1 cellular context compared by ENCODE assay signal in genomic region chr2:237742191-237742590, GRCh38.
TF ChIP-seq lines count a peak whose summit lies in the region.

No MANE protein-coding gene starts in this region.

TF ChIP-seq in HepG2, 621 proteins besides CTCF, POLR2A, EP300 and RAD21 (continued from another document and continues in another):
- TF ChIP-seq, protein P1, sequence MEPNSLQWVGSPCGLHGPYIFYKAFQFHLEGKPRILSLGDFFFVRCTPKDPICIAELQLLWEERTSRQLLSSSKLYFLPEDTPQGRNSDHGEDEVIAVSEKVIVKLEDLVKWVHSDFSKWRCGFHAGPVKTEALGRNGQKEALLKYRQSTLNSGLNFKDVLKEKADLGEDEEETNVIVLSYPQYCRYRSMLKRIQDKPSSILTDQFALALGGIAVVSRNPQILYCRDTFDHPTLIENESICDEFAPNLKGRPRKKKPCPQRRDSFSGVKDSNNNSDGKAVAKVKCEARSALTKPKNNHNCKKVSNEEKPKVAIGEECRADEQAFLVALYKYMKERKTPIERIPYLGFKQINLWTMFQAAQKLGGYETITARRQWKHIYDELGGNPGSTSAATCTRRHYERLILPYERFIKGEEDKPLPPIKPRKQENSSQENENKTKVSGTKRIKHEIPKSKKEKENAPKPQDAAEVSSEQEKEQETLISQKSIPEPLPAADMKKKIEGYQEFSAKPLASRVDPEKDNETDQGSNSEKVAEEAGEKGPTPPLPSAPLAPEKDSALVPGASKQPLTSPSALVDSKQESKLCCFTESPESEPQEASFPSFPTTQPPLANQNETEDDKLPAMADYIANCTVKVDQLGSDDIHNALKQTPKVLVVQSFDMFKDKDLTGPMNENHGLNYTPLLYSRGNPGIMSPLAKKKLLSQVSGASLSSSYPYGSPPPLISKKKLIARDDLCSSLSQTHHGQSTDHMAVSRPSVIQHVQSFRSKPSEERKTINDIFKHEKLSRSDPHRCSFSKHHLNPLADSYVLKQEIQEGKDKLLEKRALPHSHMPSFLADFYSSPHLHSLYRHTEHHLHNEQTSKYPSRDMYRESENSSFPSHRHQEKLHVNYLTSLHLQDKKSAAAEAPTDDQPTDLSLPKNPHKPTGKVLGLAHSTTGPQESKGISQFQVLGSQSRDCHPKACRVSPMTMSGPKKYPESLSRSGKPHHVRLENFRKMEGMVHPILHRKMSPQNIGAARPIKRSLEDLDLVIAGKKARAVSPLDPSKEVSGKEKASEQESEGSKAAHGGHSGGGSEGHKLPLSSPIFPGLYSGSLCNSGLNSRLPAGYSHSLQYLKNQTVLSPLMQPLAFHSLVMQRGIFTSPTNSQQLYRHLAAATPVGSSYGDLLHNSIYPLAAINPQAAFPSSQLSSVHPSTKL (CRISPR knock-in tag; IDR thresholded peaks at IDR 0.05) = peak; percentile 97
- TF ChIP-seq TBX2 (CRISPR knock-in tag; IDR thresholded peaks at IDR 0.05; ENCODE audit: borderline replicate concordance) (peak; percentile 36; the same call in 1 of the 2 replicates), ARHGAP35 (CRISPR knock-in tag; IDR thresholded peaks at IDR 0.05; ENCODE audit: borderline replicate concordance) (no peak), ZBTB43 (CRISPR knock-in tag; conservative IDR thresholded peaks at IDR 0.05) (0 out of 2 replicates have a peak, but pooled peaks have one; percentile 34), SUZ12 (IDR thresholded peaks at IDR 0.05; ENCODE audit: low read depth, low read length) (no peak), NONO (IDR thresholded peaks at IDR 0.05) (no peak), NONO (CRISPR knock-in tag; conservative IDR thresholded peaks at IDR 0.05) (peak; percentile 63; the same call in 1 of the 2 replicates), MNT (IDR thresholded peaks at IDR 0.05) (no peak), KAT8 (CRISPR knock-in tag; IDR thresholded peaks at IDR 0.05) (peak; percentile 63), ZFP36L2 (CRISPR knock-in tag; IDR thresholded peaks at IDR 0.05) (no peak), SMARCC2 (IDR thresholded peaks at IDR 0.05) (no peak), ZNF619 (CRISPR knock-in tag; IDR thresholded peaks at IDR 0.05) (peak; percentile 83; the same call in 1 of the 2 replicates), ARNTL (CRISPR knock-in tag; IDR thresholded peaks at IDR 0.05) (peak; percentile 95), HBP1 (CRISPR knock-in tag; IDR thresholded peaks at IDR 0.05; ENCODE audit: low read depth) (no peak), ZMYM4 (CRISPR knock-in tag; IDR thresholded peaks at IDR 0.05) (peak; percentile 59; the same call in 1 of the 2 replicates), ZNF337 (CRISPR knock-in tag; IDR thresholded peaks at IDR 0.05; ENCODE audit: borderline replicate concordance, low read depth) (no peak), ATF6 (CRISPR knock-in tag; conservative IDR thresholded peaks at IDR 0.05) (no peak; the same call in 1 of the 2 replicates), CCAR2 (optimal IDR thresholded peaks at IDR 0.05; ENCODE audit: low read depth, low read length) (no peak), ZNF720 (CRISPR knock-in tag; IDR thresholded peaks at IDR 0.05) (no peak), RFX1 (IDR thresholded peaks at IDR 0.05) (no peak), ZSCAN31 (CRISPR knock-in tag; IDR thresholded peaks at IDR 0.05; ENCODE audit: low read depth) (0 out of 2 replicates have a peak, but pooled peaks have one; percentile 45), BCL6 (CRISPR knock-in tag; IDR thresholded peaks at IDR 0.05) (peak; percentile 96), ZSCAN9 (CRISPR knock-in tag; IDR thresholded peaks at IDR 0.05; ENCODE audit: borderline replicate concordance) (peak; percentile 79; the same call in 1 of the 2 replicates), ZNF605 (CRISPR knock-in tag; IDR thresholded peaks at IDR 0.05) (0 out of 2 replicates have a peak, but pooled peaks have one; percentile 11), BORCS8-MEF2B (CRISPR knock-in tag; IDR thresholded peaks at IDR 0.05) (no peak), TFAP4 (IDR thresholded peaks at IDR 0.05; ENCODE audit: borderline replicate concordance, low read depth) (peak; percentile 34; the same call in 1 of the 2 replicates), ELF4 (CRISPR knock-in tag; IDR thresholded peaks at IDR 0.05; ENCODE audit: borderline replicate concordance) (no peak), ZNF557 (CRISPR knock-in tag; IDR thresholded peaks at IDR 0.05) (0 out of 2 replicates have a peak, but pooled peaks have one; percentile 26)
- TF ChIP-seq, protein P2, sequence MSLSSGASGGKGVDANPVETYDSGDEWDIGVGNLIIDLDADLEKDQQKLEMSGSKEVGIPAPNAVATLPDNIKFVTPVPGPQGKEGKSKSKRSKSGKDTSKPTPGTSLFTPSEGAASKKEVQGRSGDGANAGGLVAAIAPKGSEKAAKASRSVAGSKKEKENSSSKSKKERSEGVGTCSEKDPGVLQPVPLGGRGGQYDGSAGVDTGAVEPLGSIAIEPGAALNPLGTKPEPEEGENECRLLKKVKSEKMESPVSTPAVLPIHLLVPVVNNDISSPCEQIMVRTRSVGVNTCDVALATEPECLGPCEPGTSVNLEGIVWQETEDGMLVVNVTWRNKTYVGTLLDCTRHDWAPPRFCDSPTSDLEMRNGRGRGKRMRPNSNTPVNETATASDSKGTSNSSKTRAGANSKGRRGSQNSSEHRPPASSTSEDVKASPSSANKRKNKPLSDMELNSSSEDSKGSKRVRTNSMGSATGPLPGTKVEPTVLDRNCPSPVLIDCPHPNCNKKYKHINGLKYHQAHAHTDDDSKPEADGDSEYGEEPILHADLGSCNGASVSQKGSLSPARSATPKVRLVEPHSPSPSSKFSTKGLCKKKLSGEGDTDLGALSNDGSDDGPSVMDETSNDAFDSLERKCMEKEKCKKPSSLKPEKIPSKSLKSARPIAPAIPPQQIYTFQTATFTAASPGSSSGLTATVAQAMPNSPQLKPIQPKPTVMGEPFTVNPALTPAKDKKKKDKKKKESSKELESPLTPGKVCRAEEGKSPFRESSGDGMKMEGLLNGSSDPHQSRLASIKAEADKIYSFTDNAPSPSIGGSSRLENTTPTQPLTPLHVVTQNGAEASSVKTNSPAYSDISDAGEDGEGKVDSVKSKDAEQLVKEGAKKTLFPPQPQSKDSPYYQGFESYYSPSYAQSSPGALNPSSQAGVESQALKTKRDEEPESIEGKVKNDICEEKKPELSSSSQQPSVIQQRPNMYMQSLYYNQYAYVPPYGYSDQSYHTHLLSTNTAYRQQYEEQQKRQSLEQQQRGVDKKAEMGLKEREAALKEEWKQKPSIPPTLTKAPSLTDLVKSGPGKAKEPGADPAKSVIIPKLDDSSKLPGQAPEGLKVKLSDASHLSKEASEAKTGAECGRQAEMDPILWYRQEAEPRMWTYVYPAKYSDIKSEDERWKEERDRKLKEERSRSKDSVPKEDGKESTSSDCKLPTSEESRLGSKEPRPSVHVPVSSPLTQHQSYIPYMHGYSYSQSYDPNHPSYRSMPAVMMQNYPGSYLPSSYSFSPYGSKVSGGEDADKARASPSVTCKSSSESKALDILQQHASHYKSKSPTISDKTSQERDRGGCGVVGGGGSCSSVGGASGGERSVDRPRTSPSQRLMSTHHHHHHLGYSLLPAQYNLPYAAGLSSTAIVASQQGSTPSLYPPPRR (CRISPR knock-in tag; IDR thresholded peaks at IDR 0.05; ENCODE audit: borderline replicate concordance) = peak; percentile 70
- TF ChIP-seq, protein P3, sequence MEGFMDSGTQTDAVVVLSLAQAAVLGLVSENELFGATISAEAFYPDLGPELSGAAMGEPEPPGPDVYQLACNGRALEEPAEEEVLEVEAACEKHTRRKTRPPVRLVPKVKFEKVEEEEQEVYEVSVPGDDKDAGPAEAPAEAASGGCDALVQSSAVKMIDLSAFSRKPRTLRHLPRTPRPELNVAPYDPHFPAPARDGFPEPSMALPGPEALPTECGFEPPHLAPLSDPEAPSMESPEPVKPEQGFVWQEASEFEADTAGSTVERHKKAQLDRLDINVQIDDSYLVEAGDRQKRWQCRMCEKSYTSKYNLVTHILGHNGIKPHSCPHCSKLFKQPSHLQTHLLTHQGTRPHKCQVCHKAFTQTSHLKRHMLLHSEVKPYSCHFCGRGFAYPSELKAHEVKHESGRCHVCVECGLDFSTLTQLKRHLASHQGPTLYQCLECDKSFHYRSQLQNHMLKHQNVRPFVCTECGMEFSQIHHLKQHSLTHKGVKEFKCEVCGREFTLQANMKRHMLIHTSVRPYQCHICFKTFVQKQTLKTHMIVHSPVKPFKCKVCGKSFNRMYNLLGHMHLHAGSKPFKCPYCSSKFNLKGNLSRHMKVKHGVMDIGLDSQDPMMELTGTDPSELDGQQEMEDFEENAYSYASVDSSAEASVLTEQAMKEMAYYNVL (CRISPR knock-in tag; IDR thresholded peaks at IDR 0.05; ENCODE audit: borderline replicate concordance) = peak; percentile 91; the same call in 1 of the 2 replicates
- TF ChIP-seq, protein P4, sequence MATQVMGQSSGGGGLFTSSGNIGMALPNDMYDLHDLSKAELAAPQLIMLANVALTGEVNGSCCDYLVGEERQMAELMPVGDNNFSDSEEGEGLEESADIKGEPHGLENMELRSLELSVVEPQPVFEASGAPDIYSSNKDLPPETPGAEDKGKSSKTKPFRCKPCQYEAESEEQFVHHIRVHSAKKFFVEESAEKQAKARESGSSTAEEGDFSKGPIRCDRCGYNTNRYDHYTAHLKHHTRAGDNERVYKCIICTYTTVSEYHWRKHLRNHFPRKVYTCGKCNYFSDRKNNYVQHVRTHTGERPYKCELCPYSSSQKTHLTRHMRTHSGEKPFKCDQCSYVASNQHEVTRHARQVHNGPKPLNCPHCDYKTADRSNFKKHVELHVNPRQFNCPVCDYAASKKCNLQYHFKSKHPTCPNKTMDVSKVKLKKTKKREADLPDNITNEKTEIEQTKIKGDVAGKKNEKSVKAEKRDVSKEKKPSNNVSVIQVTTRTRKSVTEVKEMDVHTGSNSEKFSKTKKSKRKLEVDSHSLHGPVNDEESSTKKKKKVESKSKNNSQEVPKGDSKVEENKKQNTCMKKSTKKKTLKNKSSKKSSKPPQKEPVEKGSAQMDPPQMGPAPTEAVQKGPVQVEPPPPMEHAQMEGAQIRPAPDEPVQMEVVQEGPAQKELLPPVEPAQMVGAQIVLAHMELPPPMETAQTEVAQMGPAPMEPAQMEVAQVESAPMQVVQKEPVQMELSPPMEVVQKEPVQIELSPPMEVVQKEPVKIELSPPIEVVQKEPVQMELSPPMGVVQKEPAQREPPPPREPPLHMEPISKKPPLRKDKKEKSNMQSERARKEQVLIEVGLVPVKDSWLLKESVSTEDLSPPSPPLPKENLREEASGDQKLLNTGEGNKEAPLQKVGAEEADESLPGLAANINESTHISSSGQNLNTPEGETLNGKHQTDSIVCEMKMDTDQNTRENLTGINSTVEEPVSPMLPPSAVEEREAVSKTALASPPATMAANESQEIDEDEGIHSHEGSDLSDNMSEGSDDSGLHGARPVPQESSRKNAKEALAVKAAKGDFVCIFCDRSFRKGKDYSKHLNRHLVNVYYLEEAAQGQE (IDR thresholded peaks at IDR 0.05; ENCODE audit: borderline replicate concordance in 1 of 2, low read depth in 1 of 2, low read length in 2 of 2) = no peak
- TF ChIP-seq, protein P5, sequence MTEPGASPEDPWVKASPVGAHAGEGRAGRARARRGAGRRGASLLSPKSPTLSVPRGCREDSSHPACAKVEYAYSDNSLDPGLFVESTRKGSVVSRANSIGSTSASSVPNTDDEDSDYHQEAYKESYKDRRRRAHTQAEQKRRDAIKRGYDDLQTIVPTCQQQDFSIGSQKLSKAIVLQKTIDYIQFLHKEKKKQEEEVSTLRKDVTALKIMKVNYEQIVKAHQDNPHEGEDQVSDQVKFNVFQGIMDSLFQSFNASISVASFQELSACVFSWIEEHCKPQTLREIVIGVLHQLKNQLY (CRISPR knock-in tag; IDR thresholded peaks at IDR 0.05) = peak; percentile 56; the same call in 1 of the 2 replicates
